In genomic region chr5:39816111-39816834, GRCh38 we compare ENCODE assay signal across 23 cellular contexts.
"Had no signal": no experiment of that assay in that cellular context is flagged by ENCODE, and none has a peak within 500 bp of the region (broad histone marks: within the 10 kb centered on the region; RNA-seq: fewer than 3 reads in every experiment).

No MANE protein-coding gene starts in this region.

- H3K27me3 ChIP-seq: gastrocnemius medialis, heart right ventricle, pancreas, right lobe of liver, testis, tibial nerve had no signal

- H3K4me1 ChIP-seq: gastrocnemius medialis, heart right ventricle, left ventricle myocardium inferior, pancreas, right lobe of liver, spleen, testis, tibial nerve had no signal

- H3K9me3 Mint-ChIP-seq: endodermal cell; naive thymus-derived CD8-positive, alpha-beta T cell; neural crest cell; stimulated activated memory B cell treated with anti-CD40 and anti-IgM and Interleukin-4, amounts not matched to agents 10 μg/mL and 1 μg/mL and 100 μg/mL, for 72 hours; stimulated activated naive CD8-positive, alpha-beta T cell treated with anti-CD3 and anti-CD28 coated beads, Interleukin-15, amount 100 ng/mL, for 72 hours had no signal

- H3K27me3 Mint-ChIP-seq: progenitor cell of endocrine pancreas had no signal

- H3K27ac Mint-ChIP-seq: endodermal cell; naive thymus-derived CD8-positive, alpha-beta T cell; progenitor cell of endocrine pancreas; stimulated activated memory B cell treated with anti-CD40 and anti-IgM and Interleukin-4, amounts not matched to agents 10 μg/mL and 1 μg/mL and 100 μg/mL, for 72 hours had no signal

- H3K27ac ChIP-seq: coronary artery, gastrocnemius medialis, heart right ventricle, left ventricle myocardium inferior, pancreas, right lobe of liver, spleen, testis, tibial nerve had no signal

- H3K4me1 Mint-ChIP-seq: naive thymus-derived CD8-positive, alpha-beta T cell; stimulated activated memory B cell treated with anti-CD40 and anti-IgM and Interleukin-4, amounts not matched to agents 10 μg/mL and 1 μg/mL and 100 μg/mL, for 72 hours; stimulated activated naive CD8-positive, alpha-beta T cell treated with anti-CD3 and anti-CD28 coated beads, Interleukin-15, amount 100 ng/mL, for 72 hours had no signal

- H3K9me3 ChIP-seq: gastrocnemius medialis, heart right ventricle, pancreas, right lobe of liver, spleen, testis, tibial nerve had no signal

- H3K36me3 ChIP-seq: gastrocnemius medialis, heart right ventricle, left ventricle myocardium inferior, pancreas, right lobe of liver, spleen, tibial nerve had no signal

- DNase-seq: central memory CD4-positive, alpha-beta T cell; effector CD4-positive, alpha-beta T cell; endodermal cell; gastrocnemius medialis; heart right ventricle; islet precursor cell; left ventricle myocardium inferior; mesendoderm; naive thymus-derived CD8-positive, alpha-beta T cell; pancreas; right lobe of liver; spleen; stimulated activated CD4-positive, alpha-beta T cell treated with anti-CD3 and anti-CD28 coated beads, Interleukin-15, amount 100 ng/mL, for 24 hours; stimulated activated CD4-positive, alpha-beta T cell treated with anti-CD3 and anti-CD28 coated beads, Interleukin-1b, Interleukin-23, amount 100 ng/mL, for 48 hours; stimulated activated CD4-positive, alpha-beta T cell treated with anti-CD3 and anti-CD28 coated beads, Interleukin-4, amount 100 ng/mL, for 24 hours; stimulated activated naive CD8-positive, alpha-beta T cell treated with anti-CD3 and anti-CD28 coated beads, Interleukin-15, amount 100 ng/mL, for 72 hours; testis had no signal

- H3K4me3 ChIP-seq: coronary artery, gastrocnemius medialis, heart right ventricle, left ventricle myocardium inferior, lung, pancreas, right lobe of liver, spleen, testis, tibial nerve had no signal

- ATAC-seq: gastrocnemius medialis; naive thymus-derived CD8-positive, alpha-beta T cell; pancreas; right lobe of liver; stimulated activated memory B cell treated with anti-CD40 and anti-IgM and Interleukin-4, amounts not matched to agents 10 μg/mL and 1 μg/mL and 100 μg/mL, for 72 hours; stimulated activated naive CD8-positive, alpha-beta T cell treated with anti-CD3 and anti-CD28 coated beads, Interleukin-15, amount 100 ng/mL, for 72 hours had no signal

- H3K36me3 Mint-ChIP-seq: naive thymus-derived CD8-positive, alpha-beta T cell; stimulated activated memory B cell treated with anti-CD40 and anti-IgM and Interleukin-4, amounts not matched to agents 10 μg/mL and 1 μg/mL and 100 μg/mL, for 72 hours had no signal

- H3K4me3 Mint-ChIP-seq: endodermal cell; naive thymus-derived CD8-positive, alpha-beta T cell; neural crest cell; stimulated activated memory B cell treated with anti-CD40 and anti-IgM and Interleukin-4, amounts not matched to agents 10 μg/mL and 1 μg/mL and 100 μg/mL, for 72 hours; stimulated activated naive CD8-positive, alpha-beta T cell treated with anti-CD3 and anti-CD28 coated beads, Interleukin-15, amount 100 ng/mL, for 72 hours had no signal
